Comparison of ENCODE assay signal across 19 cellular contexts in genomic region chr3:56621686-56622085, GRCh38.
DNase-seq lines count a peak whose midpoint lies in the region; ATAC-seq and TF ChIP-seq lines count a peak whose summit lies in the region.
"Had no signal": no experiment of that assay in that cellular context is flagged by ENCODE, and none has a peak within 500 bp of the region (broad histone marks: within the 10 kb centered on the region; RNA-seq: fewer than 3 reads in every experiment).

No MANE protein-coding gene starts in this region.

- peaks cover 6% of the 10 kb centered on the region for H3K4me1 Mint-ChIP-seq in activated naive CD4-positive, alpha-beta T cell treated with anti-CD3 and anti-CD28 coated beads, Interleukin-2, amount 50 U/mL, for 24 hours

- H3K4me3 Mint-ChIP-seq in activated naive CD4-positive, alpha-beta T cell treated with anti-CD3 and anti-CD28 coated beads, Interleukin-2, amount 50 U/mL, for 24 hours: no peak overlapping the region
- H3K4me3 Mint-ChIP-seq: CD4-positive, alpha-beta memory T cell; T-helper 2 cell treated with Interferon-gamma antibody and Interleukin-4, amounts not matched to agents 5 μg/mL and 100 μg/mL, for 36 hours had no signal

- H3K9me3 ChIP-seq in suprapubic skin (no peaks in the 10 kb centered on the region), GM23248 (ENCODE audit: low read depth) (no peaks in the 10 kb centered on the region)
- H3K9me3 ChIP-seq: esophagus muscularis mucosa had no signal

- no peak overlapping the region for H3K9ac ChIP-seq in GM23248

- H3K4me3 ChIP-seq in suprapubic skin (no peak overlapping the region), GM23248 (no peak overlapping the region)
- H3K4me3 ChIP-seq: esophagus muscularis mucosa had no signal

- in situ Hi-C loops in GM23248 (cut with MboI): no loop called here

- H3K27ac ChIP-seq in RWPE1: no peak overlapping the region
- H3K27ac ChIP-seq in suprapubic skin: peak overlapping the region; percentile 19
- no peak overlapping the region for H3K27ac ChIP-seq in GM23248
- H3K27ac ChIP-seq: esophagus muscularis mucosa had no signal

- H3K36me3 ChIP-seq in suprapubic skin: peaks cover 84% of the 10 kb centered on the region
- H3K36me3 ChIP-seq in GM23248 (ENCODE audit: low read depth): peaks cover 66% of the 10 kb centered on the region

- no peak overlapping the region for H3K4me2 ChIP-seq in GM23248 (ENCODE audit: unreplicated experiment)

- peaks cover 11% of the 10 kb centered on the region for H3K4me1 ChIP-seq in suprapubic skin
- peaks cover 15% of the 10 kb centered on the region for H3K4me1 ChIP-seq in GM23248 (ENCODE audit: insufficient read depth)
- H3K4me1 ChIP-seq: esophagus muscularis mucosa had no signal

- no peaks in the 10 kb centered on the region for H3K79me2 ChIP-seq in GM23248 (ENCODE audit: insufficient read depth)

- POLR2A ChIA-PET in RWPE1 (lab: Yijun Ruan, JAX; ENCODE audit: low non-redundant PET): no interaction called here

- CTCF ChIA-PET in RWPE1 (lab: Yijun Ruan, JAX): no interaction called here

- H3K36me3 Mint-ChIP-seq in activated naive CD4-positive, alpha-beta T cell treated with anti-CD3 and anti-CD28 coated beads, Interleukin-2, amount 50 U/mL, for 24 hours: peaks cover 32% of the 10 kb centered on the region
- peaks cover 14 to 43% of the 10 kb centered on the region in 2 donors for H3K36me3 Mint-ChIP-seq in activated naive CD4-positive, alpha-beta T cell treated with anti-CD3 and anti-CD28 coated beads, Interleukin-2, amount 50 U/mL, for 72 hours

- intact Hi-C loops in left colon (cut with DNase I, micrococcal nuclease): no loop called here

- H3K27ac Mint-ChIP-seq in activated naive CD4-positive, alpha-beta T cell treated with anti-CD3 and anti-CD28 coated beads, Interleukin-2, amount 50 U/mL, for 24 hours: peak overlapping the region; percentile 33
- H3K27ac Mint-ChIP-seq in activated naive CD4-positive, alpha-beta T cell treated with anti-CD3 and anti-CD28 coated beads, Interleukin-2, amount 50 U/mL, for 72 hours: no peak overlapping the region
- H3K27ac Mint-ChIP-seq: T-helper 2 cell treated with Interferon-gamma antibody and Interleukin-4, amounts not matched to agents 5 μg/mL and 100 μg/mL, for 36 hours had no signal

- H2AFZ ChIP-seq in GM23248: no peak overlapping the region

- no peak for DNase-seq in activated naive CD4-positive, alpha-beta T cell treated with anti-CD3 and anti-CD28 coated beads, Interleukin-2, amount 50 U/mL, for 72 hours (ENCODE audit: low spot score in 2 of 2)
- DNase-seq in RWPE1 (ENCODE audit: low spot score) (peak; percentile 14), left colon (no peak), suprapubic skin (ENCODE audit: low spot score in 2 of 2) (no peak), GM23248 (no peak), COR-L47 (lab: John Stamatoyannopoulos, UW) (no peak), NCI-H2171 treated with DMSO at 0.1 percent for 48 hours (lab: John Stamatoyannopoulos, UW) (no peak)
- DNase-seq: activated CD4-positive, alpha-beta T cell treated with anti-CD3 and anti-CD28 coated beads for 1 hour; CD4-positive, alpha-beta memory T cell; glutamatergic neuron; HCEC 1CT; Kasumi-1; mesenchymal stem cell; NCI-H1436 treated with DMSO at 0.1 percent for 48 hours; NCI-H226; retina had no signal

- H4K20me1 ChIP-seq in GM23248 (ENCODE audit: insufficient read depth): no peaks in the 10 kb centered on the region

- H3K9me3 Mint-ChIP-seq in activated naive CD4-positive, alpha-beta T cell treated with anti-CD3 and anti-CD28 coated beads, Interleukin-2, amount 50 U/mL, for 24 hours: no peaks in the 10 kb centered on the region
- no peaks in the 10 kb centered on the region for H3K9me3 Mint-ChIP-seq in activated naive CD4-positive, alpha-beta T cell treated with anti-CD3 and anti-CD28 coated beads, Interleukin-2, amount 50 U/mL, for 72 hours
- H3K9me3 Mint-ChIP-seq: T-helper 2 cell treated with Interferon-gamma antibody and Interleukin-4, amounts not matched to agents 5 μg/mL and 100 μg/mL, for 36 hours had no signal

- ATAC-seq in activated naive CD4-positive, alpha-beta T cell treated with anti-CD3 and anti-CD28 coated beads, Interleukin-2, amount 50 U/mL, for 72 hours: no peak
- peak; percentile 91 for ATAC-seq in left colon

- H3F3A ChIP-seq in GM23248 (ENCODE audit: insufficient read depth): peaks cover 39% of the 10 kb centered on the region

- 54% methylated on average over 3 of the region's 3 CpGs for WGBS in suprapubic skin
- WGBS in GM23248 (ENCODE audit: low coverage in 1 of 2, low lambda C conversion rate in 2 of 2, missing lambda C conversion rate in 2 of 2), 2 experiments: 92 to 95% methylated on average over 3 of the region's 3 CpGs

- no peak for TF ChIP-seq POLR2A in suprapubic skin (IDR thresholded peaks at IDR 0.05)

- H3K27me3 ChIP-seq in suprapubic skin (no peaks in the 10 kb centered on the region), GM23248 (replicated peaks; ENCODE audit: insufficient read depth) (no peaks in the 10 kb centered on the region)
- H3K27me3 ChIP-seq: esophagus muscularis mucosa had no signal

- TF ChIP-seq EP300 in suprapubic skin (IDR thresholded peaks at IDR 0.05): no peak

- no peaks in the 10 kb centered on the region for H3K9me2 ChIP-seq in GM23248 (ENCODE audit: insufficient read depth)

- no peaks in the 10 kb centered on the region for H3K27me3 Mint-ChIP-seq in activated naive CD4-positive, alpha-beta T cell treated with anti-CD3 and anti-CD28 coated beads, Interleukin-2, amount 50 U/mL, for 24 hours
- H3K27me3 Mint-ChIP-seq: CD4-positive, alpha-beta memory T cell had no signal

- TF ChIP-seq CTCF in RWPE1 (conservative IDR thresholded peaks at IDR 0.05; ENCODE audit: low read depth) (no peak), suprapubic skin (IDR thresholded peaks at IDR 0.05) (no peak)
